ENCODE assay signal across 11 cellular contexts in genomic region chr9:70902705-70903131, GRCh38.
A peak's percentile ranks its signal among the peaks of the same experiment; 100 is the strongest.
DNase-seq lines count a peak whose midpoint lies in the region; ATAC-seq, FAIRE-seq and TF ChIP-seq lines count a peak whose summit lies in the region.
"Had no signal": no experiment of that assay in that cellular context is flagged by ENCODE, and none has a peak within 500 bp of the region (broad histone marks: within the 10 kb centered on the region; RNA-seq: fewer than 3 reads in every experiment).

No MANE protein-coding gene starts in this region.

- no peaks in the 10 kb centered on the region for H3K4me1 Mint-ChIP-seq in endodermal cell

- H3K27ac ChIP-seq in ACC112 (ENCODE audit: low read depth, low read length) (peak overlapping the region; percentile 86), endodermal cell (ENCODE audit: low read depth, low read length) (no peak overlapping the region)
- H3K27ac ChIP-seq: C4-2B, right lobe of liver had no signal

- no peaks in the 10 kb centered on the region for H3K27me3 ChIP-seq in ACC112 (ENCODE audit: insufficient read depth, low read length)
- no peaks in the 10 kb centered on the region for H3K27me3 ChIP-seq in endodermal cell (ENCODE audit: control insufficient read depth, insufficient read depth, low read length, poor library complexity, severe bottlenecking)
- H3K27me3 ChIP-seq: right lobe of liver had no signal

- H2AFZ ChIP-seq in ACC112 (ENCODE audit: low read length, unreplicated experiment): peak overlapping the region; percentile 77

- peak overlapping the region; percentile 63 for H3K4me3 ChIP-seq in ACC112 (ENCODE audit: low read depth, low read length)
- H3K4me3 ChIP-seq in endodermal cell (ENCODE audit: low read length): no peak overlapping the region
- H3K4me3 ChIP-seq: right lobe of liver had no signal

- H3K36me3 ChIP-seq in ACC112 (ENCODE audit: insufficient read depth, low read length) (no peaks in the 10 kb centered on the region), endodermal cell (ENCODE audit: control insufficient read depth, insufficient read depth, low read length) (no peaks in the 10 kb centered on the region)
- H3K36me3 ChIP-seq: right lobe of liver had no signal

- no peaks in the 10 kb centered on the region for H3K9me3 Mint-ChIP-seq in endodermal cell
- H3K9me3 Mint-ChIP-seq: dendritic cell treated with granulocyte-macrophage colony-stimulating factor and Interleukin-4, amounts not matched to agents 40 ng/mL and 50 ng/mL, for 4 days had no signal

- H3K4me1 ChIP-seq in ACC112 (ENCODE audit: control insufficient read depth, insufficient read depth, low read length, unreplicated experiment) (peaks cover 32% of the 10 kb centered on the region), endodermal cell (ENCODE audit: control insufficient read depth, insufficient read depth, low read length) (no peaks in the 10 kb centered on the region)
- H3K4me1 ChIP-seq: right lobe of liver had no signal

- no peaks in the 10 kb centered on the region for H3K79me2 ChIP-seq in ACC112 (ENCODE audit: control insufficient read depth, insufficient read depth, low read length, unreplicated experiment)

- H3K4me3 Mint-ChIP-seq in endodermal cell: no peak overlapping the region
- H3K4me3 Mint-ChIP-seq: dendritic cell treated with granulocyte-macrophage colony-stimulating factor and Interleukin-4, amounts not matched to agents 40 ng/mL and 50 ng/mL, for 4 days had no signal

- FAIRE-seq in H54 (lab: Jason Lieb, UNC): peak; percentile 100

- ATAC-seq in SK-N-SH treated with all-trans-retinoic acid at 6 μM for 48 hours: peak; percentile 96

- H3K27ac Mint-ChIP-seq in endodermal cell: no peak overlapping the region
- H3K27ac Mint-ChIP-seq: dendritic cell treated with granulocyte-macrophage colony-stimulating factor and Interleukin-4, amounts not matched to agents 40 ng/mL and 50 ng/mL, for 4 days had no signal

- no peaks in the 10 kb centered on the region for H3K36me3 Mint-ChIP-seq in endodermal cell (ENCODE audit: low read depth)

- H3K9ac ChIP-seq in endodermal cell (ENCODE audit: extremely low read depth, low read length, poor library complexity, severe bottlenecking): no peak overlapping the region

- peak; percentile 60 for DNase-seq in H54 (ENCODE audit: insufficient read length, low spot score)
- peak; percentile 42 for DNase-seq in hepatic stellate cell (ENCODE audit: low spot score)
- no peak for DNase-seq in amygdala (lab: John Stamatoyannopoulos, UW)
- DNase-seq in SKM-1 treated with dmso at 0.1 percent for 144 hours (lab: John Stamatoyannopoulos, UW; ENCODE audit: unreplicated experiment): no peak
- DNase-seq in putamen (ENCODE audit: low spot score): no peak
- DNase-seq in endodermal cell: no peak
- DNase-seq: right lobe of liver had no signal

- WGBS in endodermal cell (ENCODE audit: insufficient coverage in 1 of 2, insufficient read length in 1 of 2), 2 experiments: 91 to 96% methylated on average over 5 to 6 of the region's 6 CpGs

- no peaks in the 10 kb centered on the region for H3K27me3 Mint-ChIP-seq in endodermal cell (ENCODE audit: insufficient read depth)
- H3K27me3 Mint-ChIP-seq: dendritic cell treated with granulocyte-macrophage colony-stimulating factor and Interleukin-4, amounts not matched to agents 40 ng/mL and 50 ng/mL, for 4 days had no signal

- H3K9me3 ChIP-seq in endodermal cell (ENCODE audit: control insufficient read depth, low read length): no peaks in the 10 kb centered on the region
- H3K9me3 ChIP-seq: right lobe of liver had no signal

- TF ChIP-seq POLR2A in H54 (IDR thresholded peaks at IDR 0.05; ENCODE audit: low read depth, low read length): no peak

- TF ChIP-seq CTCF in endodermal cell (conservative IDR thresholded peaks at IDR 0.05): no peak

TF ChIP-seq in SK-N-SH treated with all-trans-retinoic acid at 6 μM for 48 hours, 23 proteins besides CTCF, POLR2A, EP300 and RAD21:
- 0 out of 2 replicates have a peak, but pooled peaks have one; percentile 14 for TF ChIP-seq ISL1 (CRISPR knock-in tag; IDR thresholded peaks at IDR 0.05)
- no peak for TF ChIP-seq ARNTL (CRISPR knock-in tag; IDR thresholded peaks at IDR 0.05; ENCODE audit: borderline replicate concordance, low read depth)

Comparison
In these comparisons a context has a peak if more than half of its experiments do, and no peak if none do; other contexts are left out.
1. DNase-seq: peak in H54 (single experiment) and hepatic stellate cell (single experiment); none in amygdala (0 of 56), SKM-1 treated with dmso at 0.1 percent for 144 hours (single experiment), putamen (single experiment) and endodermal cell (single experiment).